Comparison of ENCODE assay signal across 31 cellular contexts in the genomic region with DNA sequence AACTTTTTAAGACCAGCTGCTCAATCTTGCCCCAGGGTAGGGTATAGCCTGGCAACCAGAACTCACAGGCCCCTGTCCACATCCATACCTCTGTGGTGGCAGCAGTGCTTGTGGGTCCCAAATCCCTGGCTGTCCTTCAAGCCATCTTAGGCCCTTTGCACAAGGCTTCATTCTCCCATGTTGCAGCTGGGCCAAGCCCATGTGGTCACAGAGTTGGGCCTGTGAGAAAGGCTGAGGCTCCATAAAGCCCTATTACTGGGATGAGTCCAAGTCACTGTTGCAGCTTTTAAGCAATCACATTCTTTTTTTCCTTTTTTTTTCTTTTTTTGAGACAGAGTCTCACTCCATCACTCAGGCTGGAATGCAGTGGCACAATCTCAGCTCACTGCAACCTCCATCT.
"Had no signal": no experiment of that assay in that cellular context is flagged by ENCODE, and none has a peak within 500 bp of the region (broad histone marks: within the 10 kb centered on the region; RNA-seq: fewer than 3 reads in every experiment).

No MANE protein-coding gene starts in this region.

- H3K27me3 ChIP-seq: body of pancreas, esophagus muscularis mucosa, foreskin keratinocyte, gastrocnemius medialis, heart left ventricle had no signal

- H3K4me1 ChIP-seq: body of pancreas, foreskin keratinocyte had no signal

- H3K27ac ChIP-seq: body of pancreas, esophagus muscularis mucosa, foreskin keratinocyte, gastrocnemius medialis, heart left ventricle, WERI-Rb-1 had no signal

- ATAC-seq: activated CD4-positive, CD25-positive, alpha-beta regulatory T cell treated with anti-CD3 and anti-CD28 coated beads, Interleukin-2, amount 50 U/mL, for 24 hours; activated CD8-positive, alpha-beta T cell treated with anti-CD3 and anti-CD28 coated beads for 36 hours; activated T-cell treated with anti-CD3 and anti-CD28 coated beads, Interleukin-2, amount 50 U/mL, for 4 hours; activated T-helper 17 cell treated with anti-CD3 and anti-CD28 coated beads, Interleukin-2, amount 50 U/mL, for 72 hours; body of pancreas; effector memory CD8-positive, alpha-beta T cell; foreskin keratinocyte; gastrocnemius medialis; heart left ventricle; T-helper 17 cell had no signal

- FAIRE-seq: colon had no signal

- H3K9me3 ChIP-seq: body of pancreas, esophagus muscularis mucosa, gastrocnemius medialis, heart left ventricle had no signal

- DNase-seq: activated B cell treated with CpG ODN at 0.5 μM for 24 hours; activated CD4-positive, alpha-beta T cell treated with anti-CD3 and anti-CD28 coated beads for 48 hours; activated CD4-positive, alpha-beta T cell treated with anti-CD3 and anti-CD28 coated beads, Interleukin-2, amount 50 U/mL, for 1 hour; activated CD4-positive, alpha-beta T cell treated with anti-CD3 and anti-CD28 coated beads, Interleukin-2, amount 50 U/mL, for 48 hours; activated CD8-positive, alpha-beta memory T cell treated with anti-CD3 and anti-CD28 coated beads for 24 hours; activated CD8-positive, alpha-beta T cell treated with anti-CD3 and anti-CD28 coated beads for 36 hours; activated effector memory CD4-positive, alpha-beta T cell treated with Interleukin-2 at 50 U/mL for 16 hours; activated gamma-delta T cell treated with Interleukin-2 at 50 U/mL for 16 hours; activated naive CD4-positive, alpha-beta T cell treated with anti-CD3 and anti-CD28 coated beads, Interleukin-2, amount 50 U/mL, for 16 hours; activated naive CD4-positive, alpha-beta T cell treated with Interleukin-2 at 50 U/mL for 16 hours; activated T-cell treated with anti-CD3 and anti-CD28 coated beads, Interleukin-2, amount 50 U/mL, for 4 hours; amygdala; aorta; body of pancreas; caudate nucleus; cortex of kidney; dermis blood vessel endothelial cell; effector CD4-positive, alpha-beta T cell; effector memory CD8-positive, alpha-beta T cell; erythroblast; foreskin keratinocyte; gastrocnemius medialis; glutamatergic neuron; heart left ventricle; T-helper 17 cell; T1000; WERI-Rb-1 had no signal

- H3K4me3 ChIP-seq: body of pancreas, esophagus muscularis mucosa, gastrocnemius medialis, heart left ventricle had no signal
